Comparison of ENCODE assay signal across 1 cellular context in genomic region chr18:10995576-10995975, GRCh38.
TF ChIP-seq lines count a peak whose summit lies in the region.

No MANE protein-coding gene starts in this region.

TF ChIP-seq in SK-N-SH, 30 proteins besides CTCF, POLR2A, EP300 and RAD21:
- TF ChIP-seq USF2 (IDR thresholded peaks at IDR 0.05; ENCODE audit: borderline replicate concordance, low read depth, low read length): no peak
- no peak for TF ChIP-seq TCF12 (IDR thresholded peaks at IDR 0.05)
- no peak for TF ChIP-seq USF1 (IDR thresholded peaks at IDR 0.05; ENCODE audit: borderline replicate concordance, low read depth)
- TF ChIP-seq RCOR1 (IDR thresholded peaks at IDR 0.05; ENCODE audit: low read length): no peak
- TF ChIP-seq EZH2phosphoT487 (IDR thresholded peaks at IDR 0.05; ENCODE audit: borderline replicate concordance, low read depth): no peak
- TF ChIP-seq NRF1 (IDR thresholded peaks at IDR 0.05; ENCODE audit: low read depth, low read length): no peak
- TF ChIP-seq PBX3 (IDR thresholded peaks at IDR 0.05): no peak
- TF ChIP-seq ELF1 (IDR thresholded peaks at IDR 0.05): no peak
- TF ChIP-seq JUND (IDR thresholded peaks at IDR 0.05): no peak
- TF ChIP-seq FOSL2 (IDR thresholded peaks at IDR 0.05; ENCODE audit: borderline replicate concordance, low read depth): no peak
- TF ChIP-seq FOXJ3 (CRISPR knock-in tag; IDR thresholded peaks at IDR 0.05): no peak
- no peak for TF ChIP-seq FOXM1 (IDR thresholded peaks at IDR 0.05; ENCODE audit: low read depth)
- TF ChIP-seq GABPA (IDR thresholded peaks at IDR 0.05; ENCODE audit: low read depth): no peak
- no peak for TF ChIP-seq TAF1 (IDR thresholded peaks at IDR 0.05; ENCODE audit: borderline replicate concordance, low read depth, low read length)
- no peak for TF ChIP-seq POLR2AphosphoS5 (IDR thresholded peaks at IDR 0.05; ENCODE audit: low read depth, low read length)
- TF ChIP-seq MXI1 (IDR thresholded peaks at IDR 0.05; ENCODE audit: low read depth, low read length): no peak
